26 cellular contexts compared by ENCODE assay signal in the genomic region with DNA sequence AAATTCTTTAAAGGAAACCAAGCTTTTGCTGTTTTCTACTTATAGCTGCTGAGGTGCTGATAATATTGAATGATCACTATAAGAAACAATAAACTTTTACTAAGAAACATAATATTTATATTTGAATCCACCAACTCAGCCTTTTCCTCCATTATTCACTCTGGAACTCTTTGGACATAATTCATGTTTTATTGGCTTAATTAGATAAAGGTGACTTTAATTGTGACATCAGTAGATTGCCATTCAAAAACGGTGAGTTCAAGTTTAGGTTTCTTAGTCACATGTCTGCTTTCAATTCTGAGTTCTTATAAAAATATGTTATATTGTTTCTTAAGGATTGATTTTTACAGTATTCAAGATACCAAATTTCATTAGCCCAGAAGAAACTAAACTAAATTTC. TPM values are rescaled to one million over a fixed set of nuclear protein-coding genes. Genes with fewer than 3 reads are reported as not detected.
"Had no signal": no experiment of that assay in that cellular context is flagged by ENCODE, and none has a peak within 500 bp of the region (broad histone marks: within the 10 kb centered on the region; RNA-seq: fewer than 3 reads in every experiment).

No MANE protein-coding gene starts in this region.

- H3K4me3 ChIP-seq: coronary artery, esophagus muscularis mucosa, gastrocnemius medialis, heart left ventricle, hepatocyte, left lung, mucosa of descending colon, neural progenitor cell, psoas muscle, sigmoid colon, spleen, suprapubic skin, transverse colon, upper lobe of right lung, uterus had no signal

- H3K27ac ChIP-seq: coronary artery, esophagus muscularis mucosa, gastrocnemius medialis, heart left ventricle, hepatocyte, left lung, neural progenitor cell, psoas muscle, sigmoid colon, spleen, suprapubic skin, transverse colon, upper lobe of right lung, uterus had no signal

- H3K27ac Mint-ChIP-seq: mesothelial cell of epicardium; naive B cell; natural killer cell treated with Interleukin-12 subunit alpha and Interleukin-12 subunit beta and Interleukin-15 and Interleukin-18, amount 100 ng/mL, for 72 hours; neural progenitor cell; stimulated activated naive B cell treated with anti-CD40 and anti-IgM and Interleukin-4, amounts not matched to agents 10 μg/mL and 1 μg/mL and 100 μg/mL, for 72 hours; stimulated activated naive CD8-positive, alpha-beta T cell treated with anti-CD3 and anti-CD28 coated beads, Interleukin-15, Interleukin-2, amounts not matched to agents 100 ng/mL and 50 ng/mL, for 24 hours had no signal

- H3K36me3 Mint-ChIP-seq: naive B cell; natural killer cell treated with Interleukin-12 subunit alpha and Interleukin-12 subunit beta and Interleukin-15 and Interleukin-18, amount 100 ng/mL, for 72 hours; neural progenitor cell; stimulated activated naive B cell treated with anti-CD40 and anti-IgM and Interleukin-4, amounts not matched to agents 10 μg/mL and 1 μg/mL and 100 μg/mL, for 72 hours had no signal

- H3K4me3 Mint-ChIP-seq: mesothelial cell of epicardium; naive B cell; natural killer cell treated with Interleukin-12 subunit alpha and Interleukin-12 subunit beta and Interleukin-15 and Interleukin-18, amount 100 ng/mL, for 72 hours; neural progenitor cell; stimulated activated naive B cell treated with anti-CD40 and anti-IgM and Interleukin-4, amounts not matched to agents 10 μg/mL and 1 μg/mL and 100 μg/mL, for 72 hours; stimulated activated naive CD8-positive, alpha-beta T cell treated with anti-CD3 and anti-CD28 coated beads, Interleukin-15, Interleukin-2, amounts not matched to agents 100 ng/mL and 50 ng/mL, for 24 hours had no signal

- H3K79me2 ChIP-seq: hepatocyte had no signal

- H3K27me3 Mint-ChIP-seq: natural killer cell treated with Interleukin-12 subunit alpha and Interleukin-12 subunit beta and Interleukin-15 and Interleukin-18, amount 100 ng/mL, for 72 hours; stimulated activated naive B cell treated with anti-CD40 and anti-IgM and Interleukin-4, amounts not matched to agents 10 μg/mL and 1 μg/mL and 100 μg/mL, for 72 hours had no signal

- H3K4me2 ChIP-seq: hepatocyte, neural progenitor cell had no signal

- H3K4me1 ChIP-seq: esophagus muscularis mucosa, gastrocnemius medialis, left lung, neural progenitor cell, psoas muscle, sigmoid colon, spleen, suprapubic skin, transverse colon, upper lobe of right lung, uterus had no signal

- H3K9ac ChIP-seq: neural progenitor cell had no signal

- H3K36me3 ChIP-seq: esophagus muscularis mucosa, gastrocnemius medialis, heart left ventricle, left lung, neural progenitor cell, sigmoid colon, spleen, suprapubic skin, transverse colon, upper lobe of right lung, uterus had no signal

- H2AFZ ChIP-seq: hepatocyte, neural progenitor cell had no signal

- H3K9me3 Mint-ChIP-seq: stimulated activated naive B cell treated with anti-CD40 and anti-IgM and Interleukin-4, amounts not matched to agents 10 μg/mL and 1 μg/mL and 100 μg/mL, for 72 hours had no signal

- H3K4me1 Mint-ChIP-seq: naive B cell; neural progenitor cell; stimulated activated naive B cell treated with anti-CD40 and anti-IgM and Interleukin-4, amounts not matched to agents 10 μg/mL and 1 μg/mL and 100 μg/mL, for 72 hours had no signal

- H3K27me3 ChIP-seq: esophagus muscularis mucosa, gastrocnemius medialis, heart left ventricle, hepatocyte, left lung, sigmoid colon, spleen, suprapubic skin, transverse colon, upper lobe of right lung, uterus had no signal

- H3K9me3 ChIP-seq: esophagus muscularis mucosa, gastrocnemius medialis, heart left ventricle, left lung, mucosa of descending colon, psoas muscle, sigmoid colon, spleen, suprapubic skin, transverse colon, upper lobe of right lung, uterus had no signal

- DNase-seq: dermis blood vessel endothelial cell; effector memory CD4-positive, alpha-beta T cell; gastrocnemius medialis; heart left ventricle; left cardiac atrium; left lung; mesenchymal stem cell; mucosa of descending colon; naive B cell; psoas muscle; right cardiac atrium; sigmoid colon; spleen; stimulated activated CD4-positive, alpha-beta T cell treated with anti-CD3 and anti-CD28 coated beads, Interleukin-2, amount 100 ng/mL, for 48 hours; stimulated activated naive B cell treated with anti-CD40 and anti-IgM and Interleukin-4, amounts not matched to agents 10 μg/mL and 1 μg/mL and 100 μg/mL, for 72 hours; transverse colon; upper lobe of right lung; uterus had no signal

RNA-seq across cellular contexts. Expression of gene CCDC85A, which starts 24.0 kb away (rescaled TPM):
- total RNA-seq: natural killer cell treated with Interleukin-12 subunit alpha and Interleukin-12 subunit beta and Interleukin-15 and Interleukin-18, amount 100 ng/mL, for 72 hours had no signal
